Comparison of ENCODE assay signal across 29 cellular contexts in the genomic region with DNA sequence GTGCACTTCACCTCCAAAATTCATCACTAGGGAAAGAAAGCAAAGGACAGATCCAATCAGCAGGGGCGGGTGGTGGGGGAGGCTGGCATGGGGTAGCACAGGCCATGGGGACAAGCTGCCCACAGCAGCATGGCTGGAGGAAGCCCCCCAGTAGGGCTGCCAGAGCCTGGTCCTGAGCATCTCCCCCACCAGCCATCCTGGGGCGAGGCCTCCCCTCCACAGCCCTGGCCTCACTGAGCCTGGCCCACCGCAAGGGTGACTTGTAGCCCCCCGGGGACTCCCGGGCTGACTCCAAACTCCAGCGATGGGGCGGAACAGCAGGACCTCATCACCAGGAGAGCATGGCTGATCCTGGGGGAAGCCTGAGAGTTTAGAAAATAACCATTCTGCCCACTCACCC.
A peak's percentile ranks its signal among the peaks of the same experiment; 100 is the strongest.
DNase-seq lines count a peak whose midpoint lies in the region; FAIRE-seq and TF ChIP-seq lines count a peak whose summit lies in the region.
"Had no signal": no experiment of that assay in that cellular context is flagged by ENCODE, and none has a peak within 500 bp of the region (broad histone marks: within the 10 kb centered on the region; RNA-seq: fewer than 3 reads in every experiment).

No MANE protein-coding gene starts in this region.

- H3K18ac ChIP-seq in trophoblast cell (ENCODE audit: low read length), result no peak overlapping the region

- no peak overlapping the region for H4K91ac ChIP-seq in trophoblast cell (ENCODE audit: low read depth, low read length)

- no peaks in the 10 kb centered on the region for H4K20me1 ChIP-seq in neural progenitor cell (ENCODE audit: low read depth)
- no peaks in the 10 kb centered on the region for H4K20me1 ChIP-seq in osteoblast (ENCODE audit: insufficient read depth, low read length)
- H4K20me1 ChIP-seq: BLaER1 had no signal

- H3K27me3 Mint-ChIP-seq in neural progenitor cell (ENCODE audit: insufficient read depth, low read depth), result peaks cover 12% of the 10 kb centered on the region
- H3K27me3 Mint-ChIP-seq in type B pancreatic cell, result peaks cover 29% of the 10 kb centered on the region
- no peaks in the 10 kb centered on the region for H3K27me3 Mint-ChIP-seq in activated T-helper 2 cell treated with anti-CD3 and anti-CD28 coated beads, Interferon-gamma antibody, Interleukin-2, Interleukin-4, amounts not matched to agents 10 μg/mL and 5 μg/mL and 100 μg/mL, durations not matched to agents 14 hours and 24 hours and 36 hours (ENCODE audit: low read depth)
- H3K27me3 Mint-ChIP-seq: CD4-positive, alpha-beta memory T cell; CD4-positive, CD25-positive, alpha-beta regulatory T cell had no signal

- H3K27me3 ChIP-seq in neural progenitor cell (no peaks in the 10 kb centered on the region), osteoblast (ENCODE audit: insufficient read depth, low read length) (no peaks in the 10 kb centered on the region), trophoblast cell (ENCODE audit: insufficient read depth, low read length) (no peaks in the 10 kb centered on the region)
- H3K27me3 ChIP-seq: BE2C, BLaER1 had no signal

- H3K23ac ChIP-seq in trophoblast cell (ENCODE audit: low read length), result no peak overlapping the region

- H3K36me3 ChIP-seq in kidney (ENCODE audit: control insufficient read depth in 1 of 2, insufficient read depth in 2 of 2, low read length in 2 of 2), result no peaks in the 10 kb centered on the region
- H3K36me3 ChIP-seq in neural progenitor cell, result no peaks in the 10 kb centered on the region
- H3K36me3 ChIP-seq in osteoblast (ENCODE audit: insufficient read depth, low read length), result no peaks in the 10 kb centered on the region
- H3K36me3 ChIP-seq in trophoblast cell (ENCODE audit: control insufficient read depth in 1 of 2, insufficient read depth in 2 of 2, low read length in 2 of 2), result no peaks in the 10 kb centered on the region
- H3K36me3 ChIP-seq: BE2C, BLaER1 had no signal

- H3K9ac ChIP-seq in kidney (ENCODE audit: low read length in 2 of 2) (no peak overlapping the region), neural progenitor cell (no peak overlapping the region), trophoblast cell (ENCODE audit: low read length) (no peak overlapping the region)
- H3K9ac ChIP-seq: BLaER1 had no signal

- H3K4me1 Mint-ChIP-seq in neural progenitor cell (peaks cover 17% of the 10 kb centered on the region), type B pancreatic cell (ENCODE audit: unreplicated experiment) (peaks cover 13% of the 10 kb centered on the region)
- H3K4me1 Mint-ChIP-seq in activated T-helper 2 cell treated with anti-CD3 and anti-CD28 coated beads, Interferon-gamma antibody, Interleukin-2, Interleukin-4, amounts not matched to agents 10 μg/mL and 5 μg/mL and 100 μg/mL, durations not matched to agents 14 hours and 24 hours and 36 hours (ENCODE audit: low read depth), result no peaks in the 10 kb centered on the region
- H3K4me1 Mint-ChIP-seq: CD14-positive monocyte; CD4-positive, alpha-beta memory T cell; CD4-positive, CD25-positive, alpha-beta regulatory T cell; CD8-positive, alpha-beta memory T cell had no signal

- intact Hi-C loops in kidney (cut with DNase I), result no loop called here
- intact Hi-C loops in activated T-helper 2 cell treated with anti-CD3 and anti-CD28 coated beads, Interferon-gamma antibody, Interleukin-2, Interleukin-4, amounts not matched to agents 10 μg/mL and 5 μg/mL and 100 μg/mL, durations not matched to agents 14 hours and 24 hours and 36 hours (cut with micrococcal nuclease), result no loop called here

- no peak overlapping the region for H2AK5ac ChIP-seq in trophoblast cell (ENCODE audit: low read length)

- H3K14ac ChIP-seq in trophoblast cell (ENCODE audit: low read length), result no peak overlapping the region

- no peak overlapping the region for H2BK12ac ChIP-seq in trophoblast cell (ENCODE audit: low read length)

- H2AFZ ChIP-seq in neural progenitor cell (replicated peaks), result no peak overlapping the region
- no peak overlapping the region for H2AFZ ChIP-seq in osteoblast (ENCODE audit: low read length)
- H2AFZ ChIP-seq in trophoblast cell (ENCODE audit: insufficient read depth, low read length, poor library complexity), result no peak overlapping the region

- DNase-seq in kidney (peak; percentile 45), neural progenitor cell (ENCODE audit: low spot score) (no peak), osteoblast (ENCODE audit: insufficient read length, low spot score, missing footprints) (peak; percentile 37), type B pancreatic cell (ENCODE audit: extremely low spot score, unreplicated experiment) (no peak), trophoblast cell (no peak), HCEC 1CT (no peak)
- DNase-seq in stimulated activated CD4-positive, alpha-beta T cell treated with anti-CD3 and anti-CD28 coated beads, Interleukin-4, amount 100 ng/mL, for 1 hour, result no peak
- no peak for DNase-seq in activated T-helper 2 cell treated with anti-CD3 and anti-CD28 coated beads, Interferon-gamma antibody, Interleukin-2, Interleukin-4, amounts not matched to agents 10 μg/mL and 5 μg/mL and 100 μg/mL, durations not matched to agents 14 hours and 24 hours and 36 hours (ENCODE audit: low spot score)
- DNase-seq: 8988T; ACHN; BE2C; C1 segment of cervical spinal cord; CD4-positive, alpha-beta memory T cell; CD4-positive, CD25-positive, alpha-beta regulatory T cell; CD8-positive, alpha-beta memory T cell; COR-L47; DMS 273 treated with DMSO at 0.1 percent for 48 hours; DMS153; DMS53; DMS79; DND-41; EL; GDM1 had no signal

- no peaks in the 10 kb centered on the region for H3K9me3 ChIP-seq in kidney (ENCODE audit: control insufficient read depth in 1 of 2, low read length in 2 of 2)
- no peaks in the 10 kb centered on the region for H3K9me3 ChIP-seq in neural progenitor cell (ENCODE audit: low read depth)
- peaks cover 4% of the 10 kb centered on the region for H3K9me3 ChIP-seq in osteoblast (ENCODE audit: low read depth, low read length)
- H3K9me3 ChIP-seq in trophoblast cell (ENCODE audit: insufficient read depth, low read depth, low read length), result no peaks in the 10 kb centered on the region
- H3K9me3 ChIP-seq: BE2C, BLaER1 had no signal

- no CpG with 5 or more reads among the region's 7 CpGs for WGBS in trophoblast cell (ENCODE audit: extremely low coverage, insufficient coverage, insufficient read length)

- no peaks in the 10 kb centered on the region for H3F3A ChIP-seq in neural progenitor cell (ENCODE audit: low read depth)

- H3K4me3 ChIP-seq in kidney (ENCODE audit: low read length in 2 of 2) (no peak overlapping the region), neural progenitor cell (no peak overlapping the region), osteoblast (ENCODE audit: insufficient read depth, low read length) (no peak overlapping the region), trophoblast cell (ENCODE audit: low read depth, low read length) (no peak overlapping the region)
- H3K4me3 ChIP-seq: BLaER1, GM12878 had no signal

- FAIRE-seq in kidney (lab: Jason Lieb, UNC), result no peak
- FAIRE-seq: A204.1, GM12878, GM12892, GM18507 had no signal

- H3K9me3 Mint-ChIP-seq in neural progenitor cell (no peaks in the 10 kb centered on the region), type B pancreatic cell (no peaks in the 10 kb centered on the region)
- no peaks in the 10 kb centered on the region for H3K9me3 Mint-ChIP-seq in activated T-helper 2 cell treated with anti-CD3 and anti-CD28 coated beads, Interferon-gamma antibody, Interleukin-2, Interleukin-4, amounts not matched to agents 10 μg/mL and 5 μg/mL and 100 μg/mL, durations not matched to agents 14 hours and 24 hours and 36 hours
- H3K9me3 Mint-ChIP-seq: CD14-positive monocyte had no signal

- TF ChIP-seq CTCF in kidney (IDR thresholded peaks at IDR 0.05; ENCODE audit: borderline replicate concordance, extremely low read depth, insufficient read depth), result no peak
- TF ChIP-seq CTCF in neural progenitor cell (IDR thresholded peaks at IDR 0.05), result no peak
- TF ChIP-seq CTCF in osteoblast (IDR thresholded peaks at IDR 0.05; ENCODE audit: extremely low read depth, low read depth, low read length), result no peak
- TF ChIP-seq CTCF in type B pancreatic cell (conservative IDR thresholded peaks at IDR 0.05), result no peak

- H3K4me3 Mint-ChIP-seq in neural progenitor cell, result no peak overlapping the region
- no peak overlapping the region for H3K4me3 Mint-ChIP-seq in type B pancreatic cell
- no peak overlapping the region for H3K4me3 Mint-ChIP-seq in activated T-helper 2 cell treated with anti-CD3 and anti-CD28 coated beads, Interferon-gamma antibody, Interleukin-2, Interleukin-4, amounts not matched to agents 10 μg/mL and 5 μg/mL and 100 μg/mL, durations not matched to agents 14 hours and 24 hours and 36 hours (ENCODE audit: low read depth)
- H3K4me3 Mint-ChIP-seq: CD14-positive monocyte; CD4-positive, alpha-beta memory T cell; CD4-positive, CD25-positive, alpha-beta regulatory T cell; CD8-positive, alpha-beta memory T cell had no signal

- no peak overlapping the region for H4K8ac ChIP-seq in trophoblast cell (ENCODE audit: low read depth, low read length)

- no peak overlapping the region for H4K12ac ChIP-seq in trophoblast cell (ENCODE audit: low read depth, low read length)

- H2BK5ac ChIP-seq in trophoblast cell (ENCODE audit: low read depth, low read length, poor library complexity), result no peak overlapping the region

- H3K27ac Mint-ChIP-seq in neural progenitor cell, result peak overlapping the region; percentile 57
- H3K27ac Mint-ChIP-seq in type B pancreatic cell, result peak overlapping the region; percentile 61
- no peak overlapping the region for H3K27ac Mint-ChIP-seq in activated T-helper 2 cell treated with anti-CD3 and anti-CD28 coated beads, Interferon-gamma antibody, Interleukin-2, Interleukin-4, amounts not matched to agents 10 μg/mL and 5 μg/mL and 100 μg/mL, durations not matched to agents 14 hours and 24 hours and 36 hours
- H3K27ac Mint-ChIP-seq: CD14-positive monocyte; CD4-positive, alpha-beta memory T cell; CD4-positive, CD25-positive, alpha-beta regulatory T cell; CD8-positive, alpha-beta memory T cell had no signal

- no peak overlapping the region for H3K4ac ChIP-seq in trophoblast cell (ENCODE audit: low read depth, low read length)

- H3K27ac ChIP-seq in kidney (ENCODE audit: low read depth in 2 of 2, low read length in 2 of 2) (no peak overlapping the region), neural progenitor cell (no peak overlapping the region), osteoblast (ENCODE audit: low read depth, low read length) (no peak overlapping the region), trophoblast cell (ENCODE audit: low read depth, low read length) (no peak overlapping the region)
- H3K27ac ChIP-seq: BLaER1 had no signal

- H3K4me2 ChIP-seq in neural progenitor cell (no peak overlapping the region), osteoblast (ENCODE audit: insufficient read depth, low read length) (no peak overlapping the region), trophoblast cell (ENCODE audit: low read length) (no peak overlapping the region)

- H3K4me1 ChIP-seq in kidney (ENCODE audit: control insufficient read depth in 1 of 2, insufficient read depth in 1 of 2, low read depth in 1 of 2, low read length in 2 of 2) (no peaks in the 10 kb centered on the region), neural progenitor cell (no peaks in the 10 kb centered on the region), osteoblast (ENCODE audit: insufficient read depth, low read length) (no peaks in the 10 kb centered on the region), trophoblast cell (ENCODE audit: control insufficient read depth in 1 of 2, insufficient read depth in 2 of 2, low read length in 2 of 2) (no peaks in the 10 kb centered on the region)
- H3K4me1 ChIP-seq: BE2C had no signal

- no peaks in the 10 kb centered on the region for H3K79me1 ChIP-seq in trophoblast cell (ENCODE audit: low read length)

- H3K36me3 Mint-ChIP-seq in neural progenitor cell (no peaks in the 10 kb centered on the region), type B pancreatic cell (no peaks in the 10 kb centered on the region)
- no peaks in the 10 kb centered on the region for H3K36me3 Mint-ChIP-seq in activated T-helper 2 cell treated with anti-CD3 and anti-CD28 coated beads, Interferon-gamma antibody, Interleukin-2, Interleukin-4, amounts not matched to agents 10 μg/mL and 5 μg/mL and 100 μg/mL, durations not matched to agents 14 hours and 24 hours and 36 hours (ENCODE audit: low read depth)
- H3K36me3 Mint-ChIP-seq: CD14-positive monocyte; CD4-positive, alpha-beta memory T cell; CD4-positive, CD25-positive, alpha-beta regulatory T cell; CD8-positive, alpha-beta memory T cell had no signal

- no peaks in the 10 kb centered on the region for H3K79me2 ChIP-seq in neural progenitor cell (ENCODE audit: low read depth)
- no peaks in the 10 kb centered on the region for H3K79me2 ChIP-seq in osteoblast (ENCODE audit: insufficient read depth, low read length)
- no peaks in the 10 kb centered on the region for H3K79me2 ChIP-seq in trophoblast cell (ENCODE audit: control insufficient read depth, insufficient read depth, low read length, poor library complexity)

- no peak overlapping the region for H2BK120ac ChIP-seq in trophoblast cell (ENCODE audit: insufficient read depth, low read length, poor library complexity)

Comparison
In these comparisons a context has a peak if more than half of its experiments do, and no peak if none do; other contexts are left out.
1. DNase-seq: peak in kidney (single experiment) and osteoblast (single experiment); none in neural progenitor cell (single experiment), type B pancreatic cell (single experiment), trophoblast cell (0 of 2), HCEC 1CT (single experiment), stimulated activated CD4-positive, alpha-beta T cell treated with anti-CD3 and anti-CD28 coated beads, Interleukin-4, amount 100 ng/mL, for 1 hour (single experiment) and activated T-helper 2 cell treated with anti-CD3 and anti-CD28 coated beads, Interferon-gamma antibody, Interleukin-2, Interleukin-4, amounts not matched to agents 10 μg/mL and 5 μg/mL and 100 μg/mL, durations not matched to agents 14 hours and 24 hours and 36 hours (single experiment).